In genomic region chr2:127142663-127143630, GRCh38 we compare ENCODE assay signal across 12 cellular contexts. TPM values are rescaled to one million over a fixed set of nuclear protein-coding genes. Genes with fewer than 3 reads are reported as not detected.
DNase-seq lines count a peak whose midpoint lies in the region; ATAC-seq and TF ChIP-seq lines count a peak whose summit lies in the region.
"Had no signal": no experiment of that assay in that cellular context is flagged by ENCODE, and none has a peak within 500 bp of the region (broad histone marks: within the 10 kb centered on the region; RNA-seq: fewer than 3 reads in every experiment).

No MANE protein-coding gene starts in this region.

- in situ Hi-C loops in gastrocnemius medialis (cut with MboI; ENCODE audit: low sequenced_read_pairs in 4 of 4) = no loop called here

- peaks cover 0 to 39% (median 22%) of the 10 kb centered on the region in 3 donors for H3K4me1 ChIP-seq in gastroesophageal sphincter
- peaks cover 49 to 54% of the 10 kb centered on the region in 2 donors for H3K4me1 ChIP-seq in gastrocnemius medialis
- H3K4me1 ChIP-seq: ascending aorta had no signal

- peak; percentile 47 for DNase-seq in Ammon's horn (ENCODE audit: low spot score)
- DNase-seq in gastrocnemius medialis = no peak
- DNase-seq in SHP77 treated with DMSO at 0.1 percent for 48 hours (lab: John Stamatoyannopoulos, UW) = no peak
- DNase-seq in NCI-H2081 (lab: John Stamatoyannopoulos, UW) = no peak
- DNase-seq: H9; NCI-H2171 treated with DMSO at 0.1 percent for 48 hours; stimulated activated CD4-positive, alpha-beta T cell treated with anti-CD3 and anti-CD28 coated beads, Interleukin-1b, Interleukin-23, amount 100 ng/mL, for 48 hours had no signal

- H3K9me3 ChIP-seq in gastroesophageal sphincter (no peaks in the 10 kb centered on the region), gastrocnemius medialis (no peaks in the 10 kb centered on the region)

- no peaks in the 10 kb centered on the region for H3K27me3 ChIP-seq in gastroesophageal sphincter
- H3K27me3 ChIP-seq in gastrocnemius medialis = no peaks in the 10 kb centered on the region
- H3K27me3 ChIP-seq: ascending aorta had no signal

- TF ChIP-seq CTCF in VCaP (conservative IDR thresholded peaks at IDR 0.05) (no peak), gastroesophageal sphincter (IDR thresholded peaks at IDR 0.05) (no peak), gastrocnemius medialis (IDR thresholded peaks at IDR 0.05 in 4 of 5, conservative IDR thresholded peaks at IDR 0.05 in 1 of 5) (no peak)

- H3K4me3 ChIP-seq in gastroesophageal sphincter (no peak overlapping the region), gastrocnemius medialis (no peak overlapping the region)
- H3K4me3 ChIP-seq: ascending aorta had no signal

- no peak for TF ChIP-seq POLR2A in gastroesophageal sphincter (IDR thresholded peaks at IDR 0.05)
- no peak for TF ChIP-seq POLR2A in gastrocnemius medialis (IDR thresholded peaks at IDR 0.05)

- intact Hi-C loops in gastrocnemius medialis (cut with DNase I; ENCODE audit: low total_unique reads) = loop anchor here (1.0 kb wide), 1 partner anchor 35 kb away; no protein-coding TSS in a partner anchor

- H3K36me3 ChIP-seq in gastroesophageal sphincter (no peaks in the 10 kb centered on the region), gastrocnemius medialis (no peaks in the 10 kb centered on the region)
- H3K36me3 ChIP-seq: ascending aorta had no signal

- peak overlapping the region; percentile 76 for H3K27ac ChIP-seq in VCaP
- peak overlapping the region in 3 of 4 donors; percentile 14 to 64 (median 58) for H3K27ac ChIP-seq in gastroesophageal sphincter
- H3K27ac ChIP-seq in gastrocnemius medialis = peak overlapping the region; percentile 89 to 99 (median 96)

- WGBS in gastroesophageal sphincter (ENCODE audit: low coverage in 1 of 2), 2 donors = 59 to 89% methylated on average over 3 of the region's 4 CpGs

- peak; percentile 29 for ATAC-seq in gastroesophageal sphincter
- ATAC-seq in gastrocnemius medialis = no peak
- ATAC-seq in GM19455 (IDR thresholded peaks at IDR 0.05; ENCODE audit: unreplicated experiment) = no peak
- no peak for ATAC-seq in HG03025 (IDR thresholded peaks at IDR 0.05; ENCODE audit: low FRiP score, unreplicated experiment)

- no peak for TF ChIP-seq EP300 in gastroesophageal sphincter (IDR thresholded peaks at IDR 0.05)

RNA-seq across cellular contexts. Expression of gene BIN1, which starts 36.0 kb away (rescaled TPM):
- total RNA-seq in gastroesophageal sphincter (100 to 1,000 TPM in 1 of 4 donors, 10 to 100 TPM in 3; 36.1 to 101 (median 53.9) TPM), gastrocnemius medialis (1,000 to 10,000 TPM; 1,150 to 2,167 (median 1,736) TPM)

Comparison
In these comparisons a context has a peak if more than half of its experiments do, and no peak if none do; other contexts are left out.
1. RNA of gene BIN1, which starts 36.0 kb away (total RNA-seq): 1,150 to 2,167 TPM in gastrocnemius medialis; 36.1 to 101 TPM in gastroesophageal sphincter; every median in the first group is over 10 times any median in the second.
2. Peak in every context shown above with its lines, with median percentiles within 50 percentile points of each other: H3K27ac ChIP-seq.